In the genomic region with DNA sequence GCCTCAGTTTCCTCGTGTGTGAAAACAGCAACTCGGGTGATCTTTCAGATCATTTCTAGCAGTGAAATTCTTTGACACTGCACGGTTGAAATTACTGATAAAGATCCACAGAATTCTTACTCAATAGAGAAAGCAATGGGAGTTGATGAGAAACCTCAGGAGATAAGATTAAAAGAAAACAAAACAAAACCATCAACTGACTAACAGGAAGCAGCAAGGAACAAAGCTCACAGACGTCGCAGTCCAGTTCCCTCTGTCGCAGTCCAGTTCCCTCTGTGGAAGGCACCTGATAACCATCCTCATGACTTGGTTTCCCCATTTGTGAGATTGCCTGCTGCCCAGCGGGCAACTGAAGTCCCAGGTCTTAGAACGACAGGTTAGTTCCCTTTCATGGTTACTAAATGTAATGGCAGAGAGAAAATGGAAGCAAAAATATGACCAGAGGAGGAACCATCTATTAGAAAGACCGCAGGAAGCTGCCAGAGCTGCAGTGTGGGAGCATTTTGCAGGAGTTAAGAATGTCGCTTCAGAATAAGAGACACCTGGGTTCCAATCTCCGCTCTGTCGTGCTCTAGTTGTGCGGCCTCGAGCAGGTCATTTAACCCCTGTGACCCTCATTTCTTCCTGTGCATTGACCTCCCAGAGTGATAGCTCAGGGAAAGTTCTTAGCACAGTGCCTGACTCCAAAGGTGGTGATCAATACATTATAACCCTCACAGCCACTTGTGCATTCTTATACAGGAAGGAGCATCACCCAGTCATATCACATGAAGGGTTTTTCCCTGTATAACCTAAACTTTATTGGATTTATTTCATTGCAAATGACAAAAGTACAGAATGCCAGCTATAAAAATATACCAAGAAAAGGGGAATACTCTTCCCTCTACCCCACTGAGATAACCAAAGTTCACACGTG, we compare ENCODE assay signal across 1 cellular context.
TF ChIP-seq lines count a peak whose summit lies in the region.

No MANE protein-coding gene starts in this region.

TF ChIP-seq in K562, 482 proteins besides CTCF, POLR2A, EP300 and RAD21 (continued from another document and continues in another):
- no peak for TF ChIP-seq FOXK1 (CRISPR knock-in tag; IDR thresholded peaks at IDR 0.05; ENCODE audit: borderline replicate concordance)
- TF ChIP-seq, protein P1, sequence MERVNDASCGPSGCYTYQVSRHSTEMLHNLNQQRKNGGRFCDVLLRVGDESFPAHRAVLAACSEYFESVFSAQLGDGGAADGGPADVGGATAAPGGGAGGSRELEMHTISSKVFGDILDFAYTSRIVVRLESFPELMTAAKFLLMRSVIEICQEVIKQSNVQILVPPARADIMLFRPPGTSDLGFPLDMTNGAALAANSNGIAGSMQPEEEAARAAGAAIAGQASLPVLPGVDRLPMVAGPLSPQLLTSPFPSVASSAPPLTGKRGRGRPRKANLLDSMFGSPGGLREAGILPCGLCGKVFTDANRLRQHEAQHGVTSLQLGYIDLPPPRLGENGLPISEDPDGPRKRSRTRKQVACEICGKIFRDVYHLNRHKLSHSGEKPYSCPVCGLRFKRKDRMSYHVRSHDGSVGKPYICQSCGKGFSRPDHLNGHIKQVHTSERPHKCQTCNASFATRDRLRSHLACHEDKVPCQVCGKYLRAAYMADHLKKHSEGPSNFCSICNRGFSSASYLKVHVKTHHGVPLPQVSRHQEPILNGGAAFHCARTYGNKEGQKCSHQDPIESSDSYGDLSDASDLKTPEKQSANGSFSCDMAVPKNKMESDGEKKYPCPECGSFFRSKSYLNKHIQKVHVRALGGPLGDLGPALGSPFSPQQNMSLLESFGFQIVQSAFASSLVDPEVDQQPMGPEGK (CRISPR knock-in tag; IDR thresholded peaks at IDR 0.05; ENCODE audit: borderline replicate concordance) = no peak
- TF ChIP-seq ZNF197 (CRISPR knock-in tag; IDR thresholded peaks at IDR 0.05; ENCODE audit: low read depth) = no peak
- TF ChIP-seq TGIF2 (CRISPR knock-in tag; IDR thresholded peaks at IDR 0.05) = no peak
- TF ChIP-seq, protein P2, sequence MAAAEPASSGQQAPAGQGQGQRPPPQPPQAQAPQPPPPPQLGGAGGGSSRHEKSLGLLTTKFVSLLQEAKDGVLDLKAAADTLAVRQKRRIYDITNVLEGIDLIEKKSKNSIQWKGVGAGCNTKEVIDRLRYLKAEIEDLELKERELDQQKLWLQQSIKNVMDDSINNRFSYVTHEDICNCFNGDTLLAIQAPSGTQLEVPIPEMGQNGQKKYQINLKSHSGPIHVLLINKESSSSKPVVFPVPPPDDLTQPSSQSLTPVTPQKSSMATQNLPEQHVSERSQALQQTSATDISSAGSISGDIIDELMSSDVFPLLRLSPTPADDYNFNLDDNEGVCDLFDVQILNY (CRISPR knock-in tag; IDR thresholded peaks at IDR 0.05) = no peak
- TF ChIP-seq NFXL1 (CRISPR knock-in tag; IDR thresholded peaks at IDR 0.05) = no peak
- no peak for TF ChIP-seq RFX7 (CRISPR knock-in tag; IDR thresholded peaks at IDR 0.05)
- TF ChIP-seq, protein P3, sequence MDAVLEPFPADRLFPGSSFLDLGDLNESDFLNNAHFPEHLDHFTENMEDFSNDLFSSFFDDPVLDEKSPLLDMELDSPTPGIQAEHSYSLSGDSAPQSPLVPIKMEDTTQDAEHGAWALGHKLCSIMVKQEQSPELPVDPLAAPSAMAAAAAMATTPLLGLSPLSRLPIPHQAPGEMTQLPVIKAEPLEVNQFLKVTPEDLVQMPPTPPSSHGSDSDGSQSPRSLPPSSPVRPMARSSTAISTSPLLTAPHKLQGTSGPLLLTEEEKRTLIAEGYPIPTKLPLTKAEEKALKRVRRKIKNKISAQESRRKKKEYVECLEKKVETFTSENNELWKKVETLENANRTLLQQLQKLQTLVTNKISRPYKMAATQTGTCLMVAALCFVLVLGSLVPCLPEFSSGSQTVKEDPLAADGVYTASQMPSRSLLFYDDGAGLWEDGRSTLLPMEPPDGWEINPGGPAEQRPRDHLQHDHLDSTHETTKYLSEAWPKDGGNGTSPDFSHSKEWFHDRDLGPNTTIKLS (IDR thresholded peaks at IDR 0.05; ENCODE audit: borderline replicate concordance, low read depth) = no peak
- TF ChIP-seq SMARCE1 (IDR thresholded peaks at IDR 0.05) = peak; percentile 72; the same call in 1 of the 2 replicates
- TF ChIP-seq ARID1B (IDR thresholded peaks at IDR 0.05) = peak; percentile 68
- no peak for TF ChIP-seq SIX5 (IDR thresholded peaks at IDR 0.05; ENCODE audit: borderline replicate concordance in 1 of 2, insufficient read depth in 1 of 2, low read depth in 1 of 2, low read length in 2 of 2)
- TF ChIP-seq, protein P4, sequence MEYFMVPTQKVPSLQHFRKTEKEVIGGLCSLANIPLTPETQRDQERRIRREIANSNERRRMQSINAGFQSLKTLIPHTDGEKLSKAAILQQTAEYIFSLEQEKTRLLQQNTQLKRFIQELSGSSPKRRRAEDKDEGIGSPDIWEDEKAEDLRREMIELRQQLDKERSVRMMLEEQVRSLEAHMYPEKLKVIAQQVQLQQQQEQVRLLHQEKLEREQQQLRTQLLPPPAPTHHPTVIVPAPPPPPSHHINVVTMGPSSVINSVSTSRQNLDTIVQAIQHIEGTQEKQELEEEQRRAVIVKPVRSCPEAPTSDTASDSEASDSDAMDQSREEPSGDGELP (CRISPR knock-in tag; IDR thresholded peaks at IDR 0.05; ENCODE audit: borderline replicate concordance) = no peak
- TF ChIP-seq, protein P5, sequence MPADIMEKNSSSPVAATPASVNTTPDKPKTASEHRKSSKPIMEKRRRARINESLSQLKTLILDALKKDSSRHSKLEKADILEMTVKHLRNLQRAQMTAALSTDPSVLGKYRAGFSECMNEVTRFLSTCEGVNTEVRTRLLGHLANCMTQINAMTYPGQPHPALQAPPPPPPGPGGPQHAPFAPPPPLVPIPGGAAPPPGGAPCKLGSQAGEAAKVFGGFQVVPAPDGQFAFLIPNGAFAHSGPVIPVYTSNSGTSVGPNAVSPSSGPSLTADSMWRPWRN (IDR thresholded peaks at IDR 0.05; ENCODE audit: low read depth) = 0 out of 2 replicates have a peak, but pooled peaks have one; percentile 34
- no peak for TF ChIP-seq ZNF707 (CRISPR knock-in tag; conservative IDR thresholded peaks at IDR 0.05)
- no peak for TF ChIP-seq XRCC4 (IDR thresholded peaks at IDR 0.05; ENCODE audit: extremely low read depth, insufficient read depth, insufficient read length)
- TF ChIP-seq NRF1 (conservative IDR thresholded peaks at IDR 0.05 in 1 of 2, IDR thresholded peaks at IDR 0.05 in 1 of 2) = 0 out of 4 replicates have a peak, but pooled peaks of 1 of the 2 experiments have one; percentile 14
- TF ChIP-seq ZNF436 (CRISPR knock-in tag; IDR thresholded peaks at IDR 0.05) = no peak
- TF ChIP-seq MAZ (CRISPR knock-in tag; conservative IDR thresholded peaks at IDR 0.05 in 1 of 2, IDR thresholded peaks at IDR 0.05 in 1 of 2) = no peak
- peak; percentile 43; the same call in 1 of the 2 replicates for TF ChIP-seq GABPB1 (CRISPR knock-in tag; IDR thresholded peaks at IDR 0.05)
- TF ChIP-seq, protein P6, sequence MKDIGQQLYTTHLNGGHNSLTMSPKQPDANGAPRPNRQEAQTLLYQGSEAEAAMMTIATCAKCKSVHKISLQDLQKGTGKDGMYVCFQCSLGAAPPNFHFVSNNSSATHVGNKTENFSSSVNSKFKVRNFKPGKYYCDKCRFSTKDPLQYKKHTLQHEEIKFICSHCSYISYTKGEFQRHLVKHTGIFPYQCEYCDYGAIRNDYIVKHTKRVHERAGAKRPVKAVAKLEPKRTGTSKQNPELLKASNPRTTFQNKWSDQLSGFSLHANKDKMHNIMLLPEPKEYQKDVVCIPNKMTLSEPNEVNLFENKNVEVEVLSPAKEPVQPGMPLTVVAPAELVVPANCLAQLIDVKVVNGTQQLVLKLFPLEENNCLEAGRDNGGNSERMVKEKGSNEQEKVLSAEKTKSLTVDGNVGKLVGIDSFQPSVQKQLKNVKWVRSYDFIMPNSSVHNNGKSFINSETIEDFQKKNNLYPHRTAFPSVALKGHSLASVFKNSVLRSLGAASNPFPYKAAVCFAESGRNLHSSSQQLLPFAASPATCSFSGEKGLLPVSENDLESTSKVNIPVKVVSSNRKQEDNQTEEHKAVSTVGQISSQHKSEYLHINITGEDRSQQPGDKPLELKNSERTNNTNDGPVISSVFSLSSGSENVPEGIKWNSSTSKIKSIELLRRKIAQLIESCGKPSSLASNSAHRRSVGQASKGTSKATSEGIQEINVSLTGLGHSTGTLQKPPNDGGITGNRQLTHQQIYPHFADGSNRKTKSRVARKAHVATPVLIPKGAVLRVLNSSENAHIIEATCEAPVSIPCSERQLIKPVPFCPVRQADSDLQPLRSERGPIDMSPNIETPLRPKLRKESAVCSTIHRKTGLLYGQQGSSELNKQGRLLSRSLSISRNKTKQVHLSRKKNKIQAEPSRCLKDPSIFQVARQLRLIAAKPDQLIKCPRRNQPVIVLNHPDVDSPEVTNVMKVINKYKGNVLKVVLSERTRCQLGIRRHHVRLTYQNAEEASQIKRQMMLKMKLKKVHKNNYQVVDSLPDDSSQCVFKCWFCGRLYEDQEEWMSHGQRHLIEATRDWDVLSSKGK (CRISPR knock-in tag; IDR thresholded peaks at IDR 0.05) = no peak
- TF ChIP-seq POLR2AphosphoS2 (IDR thresholded peaks at IDR 0.05; ENCODE audit: low read length) = no peak
- TF ChIP-seq PML (IDR thresholded peaks at IDR 0.05; ENCODE audit: low read length) = no peak
- no peak for TF ChIP-seq ARID2 (IDR thresholded peaks at IDR 0.05)
- TF ChIP-seq POLR2G (IDR thresholded peaks at IDR 0.05; ENCODE audit: low read depth, low read length) = no peak
- no peak for TF ChIP-seq TEAD1 (CRISPR knock-in tag; IDR thresholded peaks at IDR 0.05)
- TF ChIP-seq KLF13 (tag; IDR thresholded peaks at IDR 0.05; ENCODE audit: borderline replicate concordance, low read depth) = no peak
- TF ChIP-seq, protein P7, sequence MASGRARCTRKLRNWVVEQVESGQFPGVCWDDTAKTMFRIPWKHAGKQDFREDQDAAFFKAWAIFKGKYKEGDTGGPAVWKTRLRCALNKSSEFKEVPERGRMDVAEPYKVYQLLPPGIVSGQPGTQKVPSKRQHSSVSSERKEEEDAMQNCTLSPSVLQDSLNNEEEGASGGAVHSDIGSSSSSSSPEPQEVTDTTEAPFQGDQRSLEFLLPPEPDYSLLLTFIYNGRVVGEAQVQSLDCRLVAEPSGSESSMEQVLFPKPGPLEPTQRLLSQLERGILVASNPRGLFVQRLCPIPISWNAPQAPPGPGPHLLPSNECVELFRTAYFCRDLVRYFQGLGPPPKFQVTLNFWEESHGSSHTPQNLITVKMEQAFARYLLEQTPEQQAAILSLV (tag; IDR thresholded peaks at IDR 0.05) = no peak
- no peak for TF ChIP-seq FOXA3 (CRISPR knock-in tag; conservative IDR thresholded peaks at IDR 0.05 in 1 of 2, IDR thresholded peaks at IDR 0.05 in 1 of 2)
- no peak for TF ChIP-seq NUFIP1 (IDR thresholded peaks at IDR 0.05; ENCODE audit: partially characterized antibody)
- TF ChIP-seq, protein P8, sequence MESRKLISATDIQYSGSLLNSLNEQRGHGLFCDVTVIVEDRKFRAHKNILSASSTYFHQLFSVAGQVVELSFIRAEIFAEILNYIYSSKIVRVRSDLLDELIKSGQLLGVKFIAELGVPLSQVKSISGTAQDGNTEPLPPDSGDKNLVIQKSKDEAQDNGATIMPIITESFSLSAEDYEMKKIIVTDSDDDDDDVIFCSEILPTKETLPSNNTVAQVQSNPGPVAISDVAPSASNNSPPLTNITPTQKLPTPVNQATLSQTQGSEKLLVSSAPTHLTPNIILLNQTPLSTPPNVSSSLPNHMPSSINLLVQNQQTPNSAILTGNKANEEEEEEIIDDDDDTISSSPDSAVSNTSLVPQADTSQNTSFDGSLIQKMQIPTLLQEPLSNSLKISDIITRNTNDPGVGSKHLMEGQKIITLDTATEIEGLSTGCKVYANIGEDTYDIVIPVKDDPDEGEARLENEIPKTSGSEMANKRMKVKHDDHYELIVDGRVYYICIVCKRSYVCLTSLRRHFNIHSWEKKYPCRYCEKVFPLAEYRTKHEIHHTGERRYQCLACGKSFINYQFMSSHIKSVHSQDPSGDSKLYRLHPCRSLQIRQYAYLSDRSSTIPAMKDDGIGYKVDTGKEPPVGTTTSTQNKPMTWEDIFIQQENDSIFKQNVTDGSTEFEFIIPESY (CRISPR knock-in tag; IDR thresholded peaks at IDR 0.05) = no peak
- no peak for TF ChIP-seq ZNF583 (CRISPR knock-in tag; IDR thresholded peaks at IDR 0.05)
- TF ChIP-seq, protein P9, sequence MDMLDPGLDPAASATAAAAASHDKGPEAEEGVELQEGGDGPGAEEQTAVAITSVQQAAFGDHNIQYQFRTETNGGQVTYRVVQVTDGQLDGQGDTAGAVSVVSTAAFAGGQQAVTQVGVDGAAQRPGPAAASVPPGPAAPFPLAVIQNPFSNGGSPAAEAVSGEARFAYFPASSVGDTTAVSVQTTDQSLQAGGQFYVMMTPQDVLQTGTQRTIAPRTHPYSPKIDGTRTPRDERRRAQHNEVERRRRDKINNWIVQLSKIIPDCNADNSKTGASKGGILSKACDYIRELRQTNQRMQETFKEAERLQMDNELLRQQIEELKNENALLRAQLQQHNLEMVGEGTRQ (CRISPR knock-in tag; IDR thresholded peaks at IDR 0.05) = no peak
- no peak for TF ChIP-seq KLF16 (IDR thresholded peaks at IDR 0.05)
- no peak for TF ChIP-seq NCOA4 (IDR thresholded peaks at IDR 0.05; ENCODE audit: partially characterized antibody)
- TF ChIP-seq, protein P10, sequence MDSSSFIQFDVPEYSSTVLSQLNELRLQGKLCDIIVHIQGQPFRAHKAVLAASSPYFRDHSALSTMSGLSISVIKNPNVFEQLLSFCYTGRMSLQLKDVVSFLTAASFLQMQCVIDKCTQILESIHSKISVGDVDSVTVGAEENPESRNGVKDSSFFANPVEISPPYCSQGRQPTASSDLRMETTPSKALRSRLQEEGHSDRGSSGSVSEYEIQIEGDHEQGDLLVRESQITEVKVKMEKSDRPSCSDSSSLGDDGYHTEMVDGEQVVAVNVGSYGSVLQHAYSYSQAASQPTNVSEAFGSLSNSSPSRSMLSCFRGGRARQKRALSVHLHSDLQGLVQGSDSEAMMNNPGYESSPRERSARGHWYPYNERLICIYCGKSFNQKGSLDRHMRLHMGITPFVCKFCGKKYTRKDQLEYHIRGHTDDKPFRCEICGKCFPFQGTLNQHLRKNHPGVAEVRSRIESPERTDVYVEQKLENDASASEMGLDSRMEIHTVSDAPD (CRISPR knock-in tag; IDR thresholded peaks at IDR 0.05) = no peak
- TF ChIP-seq, protein P11, sequence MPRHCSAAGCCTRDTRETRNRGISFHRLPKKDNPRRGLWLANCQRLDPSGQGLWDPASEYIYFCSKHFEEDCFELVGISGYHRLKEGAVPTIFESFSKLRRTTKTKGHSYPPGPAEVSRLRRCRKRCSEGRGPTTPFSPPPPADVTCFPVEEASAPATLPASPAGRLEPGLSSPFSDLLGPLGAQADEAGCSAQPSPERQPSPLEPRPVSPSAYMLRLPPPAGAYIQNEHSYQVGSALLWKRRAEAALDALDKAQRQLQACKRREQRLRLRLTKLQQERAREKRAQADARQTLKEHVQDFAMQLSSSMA (CRISPR knock-in tag; IDR thresholded peaks at IDR 0.05) = no peak
- TF ChIP-seq RFX5 (IDR thresholded peaks at IDR 0.05; ENCODE audit: low read depth, low read length) = no peak
- no peak; a peak in 1 of 4 replicates for TF ChIP-seq FOXK2 (conservative IDR thresholded peaks at IDR 0.05 in 1 of 2, IDR thresholded peaks at IDR 0.05 in 1 of 2; ENCODE audit: low read depth in 2 of 2)
- no peak for TF ChIP-seq ASH1L (IDR thresholded peaks at IDR 0.05; ENCODE audit: borderline replicate concordance, low read depth, partially characterized antibody)
- TF ChIP-seq CTBP1 (IDR thresholded peaks at IDR 0.05; ENCODE audit: borderline replicate concordance) = no peak; the same call in none of the 2 replicates
- no peak for TF ChIP-seq TAF15 (IDR thresholded peaks at IDR 0.05; ENCODE audit: low read depth, low read length)
- TF ChIP-seq ZNF584 (CRISPR knock-in tag; IDR thresholded peaks at IDR 0.05; ENCODE audit: low read depth) = no peak
- no peak for TF ChIP-seq LARP7 (IDR thresholded peaks at IDR 0.05)
- TF ChIP-seq, protein P12, sequence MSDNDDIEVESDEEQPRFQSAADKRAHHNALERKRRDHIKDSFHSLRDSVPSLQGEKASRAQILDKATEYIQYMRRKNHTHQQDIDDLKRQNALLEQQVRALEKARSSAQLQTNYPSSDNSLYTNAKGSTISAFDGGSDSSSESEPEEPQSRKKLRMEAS (CRISPR knock-in tag; IDR thresholded peaks at IDR 0.05) = no peak
- TF ChIP-seq RB1 (IDR thresholded peaks at IDR 0.05; ENCODE audit: low read depth) = peak; percentile 7; the same call in 1 of the 2 replicates
- TF ChIP-seq ZC3H11A (IDR thresholded peaks at IDR 0.05; ENCODE audit: low read depth, low read length) = no peak
